ENCODE assay signal across 12 cellular contexts in the genomic region with DNA sequence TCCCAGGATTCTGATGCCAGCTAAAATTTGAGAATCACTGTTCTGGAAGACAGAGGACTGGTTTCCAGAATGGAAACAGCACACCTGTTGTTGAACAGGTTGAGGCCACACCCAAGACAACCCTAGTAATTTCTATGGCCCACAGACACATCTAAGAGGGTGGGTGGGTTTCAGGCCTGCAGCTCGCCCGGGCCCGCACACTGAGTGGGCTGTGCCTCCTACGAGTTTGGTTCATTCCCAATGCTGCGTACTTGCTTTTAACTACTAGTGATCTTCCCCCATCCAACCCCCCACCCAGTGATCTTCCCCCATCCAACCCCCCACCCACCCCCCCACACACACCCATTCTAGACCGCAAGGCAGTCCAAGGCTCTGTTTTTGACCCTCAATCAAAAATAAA. TPM values are rescaled to one million over a fixed set of nuclear protein-coding genes. Genes with fewer than 3 reads are reported as not detected.
DNase-seq lines count a peak whose midpoint lies in the region; ATAC-seq and TF ChIP-seq lines count a peak whose summit lies in the region.
"Had no signal": no experiment of that assay in that cellular context is flagged by ENCODE, and none has a peak within 500 bp of the region (broad histone marks: within the 10 kb centered on the region; RNA-seq: fewer than 3 reads in every experiment).

No MANE protein-coding gene starts in this region.

- no peaks in the 10 kb centered on the region for H3K9me3 ChIP-seq in Panc1 (ENCODE audit: control insufficient read depth, insufficient read depth, low read depth, low read length)
- no peaks in the 10 kb centered on the region for H3K9me3 ChIP-seq in prostate gland

- H3K27me3 ChIP-seq in Panc1 (ENCODE audit: control insufficient read depth, insufficient read depth, low read length) = no peaks in the 10 kb centered on the region
- H3K27me3 ChIP-seq in dorsolateral prefrontal cortex = no peaks in the 10 kb centered on the region
- no peaks in the 10 kb centered on the region for H3K27me3 ChIP-seq in prostate gland (replicated peaks; ENCODE audit: insufficient read depth)

- H3K36me3 ChIP-seq in Panc1 (ENCODE audit: control insufficient read depth, insufficient read depth, low read length) (no peaks in the 10 kb centered on the region; the same call in 1 of the 2 replicates), prostate gland (no peaks in the 10 kb centered on the region)

- no peaks in the 10 kb centered on the region for H3K27me3 Mint-ChIP-seq in CD14-positive monocyte (ENCODE audit: low read depth in 3 of 3)

- 96% methylated on average over 6 of the region's 6 CpGs for WGBS in prostate gland

- ATAC-seq in Panc1 = no peak
- no peak for ATAC-seq in HG03469 (IDR thresholded peaks at IDR 0.05; ENCODE audit: unreplicated experiment)

- peaks cover 3 to 10% (median 6%) of the 10 kb centered on the region in 7 donors for H3K9me3 Mint-ChIP-seq in CD14-positive monocyte

- POLR2A ChIA-PET in Panc1 (lab: Charles Lee) = no interaction called here

- no peak overlapping the region for H3K4me3 ChIP-seq in Panc1 (ENCODE audit: low read depth in 2 of 2, low read length in 2 of 2)
- no peak overlapping the region for H3K4me3 ChIP-seq in dorsolateral prefrontal cortex
- H3K4me3 ChIP-seq in prostate gland = no peak overlapping the region

- H3K27ac ChIP-seq in Panc1 (ENCODE audit: low read length) (peak overlapping the region; percentile 0; the same call in 1 of the 2 replicates), dorsolateral prefrontal cortex (peak overlapping the region in 53 of 59 donors; percentile 92 to 100 (median 98)), prostate gland (peak overlapping the region; percentile 96 to 98)

- H3K4me3 Mint-ChIP-seq in CD14-positive monocyte = no peak overlapping the region

- CTCF ChIA-PET in Panc1 (lab: Charles Lee) = no interaction called here

- H3K4me1 Mint-ChIP-seq in CD14-positive monocyte = peaks cover 32% of the 10 kb centered on the region

- no TSS peak for BruUV-seq in Panc1 (replicated peaks; lab: Mats Ljungman, UMichigan)

- TF ChIP-seq POLR2A in prostate gland (IDR thresholded peaks at IDR 0.05) = no peak

- no peak for TF ChIP-seq CTCF in CD14-positive monocyte (IDR thresholded peaks at IDR 0.05)
- TF ChIP-seq CTCF in Panc1 (IDR thresholded peaks at IDR 0.05) = no peak
- no peak for TF ChIP-seq CTCF in dorsolateral prefrontal cortex (IDR thresholded peaks at IDR 0.05 in 54 of 56, conservative IDR thresholded peaks at IDR 0.05 in 2 of 56; ENCODE audit: low read depth in 1 of 56, partially characterized antibody in 56 of 56)
- no peak for TF ChIP-seq CTCF in prostate gland (IDR thresholded peaks at IDR 0.05)

- H3K36me3 Mint-ChIP-seq in CD14-positive monocyte = peaks cover 0 to 2% of the 10 kb centered on the region in 2 donors

- peak overlapping the region in 6 of 7 donors; percentile 66 to 100 (median 98) for H3K27ac Mint-ChIP-seq in CD14-positive monocyte

- intact Hi-C loops in CD14-positive monocyte (cut with micrococcal nuclease) = loop anchor here (5.0 kb wide), 1 partner anchor 51 kb away; a partner anchor contains a TSS
- intact Hi-C loops in Panc1 (cut with micrococcal nuclease; ENCODE audit: unreplicated experiment) = no loop called here
- intact Hi-C loops in dorsolateral prefrontal cortex (cut with DNase I) = no loop called here
- intact Hi-C loops in prostate gland (cut with DNase I) = loop anchor here (5.0 kb wide), 1 partner anchor 51 kb away; a partner anchor contains a TSS

- DNase-seq in CD14-positive monocyte (ENCODE audit: low spot score) = no peak
- no peak for DNase-seq in Panc1 (ENCODE audit: low read depth, low spot score)
- DNase-seq in dorsolateral prefrontal cortex = no peak
- no peak for DNase-seq in prostate gland (ENCODE audit: low spot score)
- no peak for DNase-seq in NCI-H2107 (lab: John Stamatoyannopoulos, UW)
- no peak for DNase-seq in G401 (ENCODE audit: low spot score)
- DNase-seq in UCSD-AML1 (lab: John Stamatoyannopoulos, UW; ENCODE audit: unreplicated experiment) = no peak
- DNase-seq: activated gamma-delta T cell treated with Interleukin-2 at 50 U/mL for 16 hours; NCI-H1417; NK-92 treated with Interleukin-12 subunit alpha and Interleukin-12 subunit beta, amount 100 ng/mL, for 24 hours; T-helper 9 cell had no signal

- H3K4me1 ChIP-seq in Panc1 (ENCODE audit: control insufficient read depth, insufficient read depth, low read length) = peaks cover 13% of the 10 kb centered on the region
- no peaks in the 10 kb centered on the region for H3K4me1 ChIP-seq in prostate gland (replicated peaks)

- in situ Hi-C loops in Panc1 (cut with HindIII; ENCODE audit: low pct_unique_long_range_greater_than_20kb, low sequenced_read_pairs) (no loop called here), G401 (cut with HindIII; ENCODE audit: low sequenced_read_pairs) (no loop called here)

RNA-seq across cellular contexts. Expression of a gene that starts 1.3 kb away (rescaled TPM):
- polyA plus RNA-seq in CD14-positive monocyte = 10 to 100 TPM; 43.0 to 56.1 TPM
- 42.9 TPM for total RNA-seq in Panc1 (2021; ENCODE audit: unreplicated experiment)
- 25.5 TPM for polyA plus RNA-seq in Panc1 (2012; ENCODE audit: insufficient read length)
- total RNA-seq in dorsolateral prefrontal cortex = 10 to 100 TPM; 27.9 to 60.5 (median 41.9) TPM
- 10 to 100 TPM; 33.4 to 42.0 TPM for total RNA-seq in prostate gland
- total RNA-seq in G401 (2014; rRNA removed; shearing (Covaris generic)) = 57.2 and 70.7 TPM in 2 replicates

RNA-seq across cellular contexts. Expression of a gene that starts 51.6 kb away (rescaled TPM):
- polyA plus RNA-seq in CD14-positive monocyte = 1 to 10 TPM; 3.6 to 4.5 TPM
- 53.0 TPM for total RNA-seq in Panc1 (2021; ENCODE audit: unreplicated experiment)
- polyA plus RNA-seq in Panc1 (2012; ENCODE audit: insufficient read length) = 27.7 TPM
- total RNA-seq in dorsolateral prefrontal cortex = 10 to 100 TPM; 18.0 to 44.5 (median 31.9) TPM
- 10 to 100 TPM; 27.4 to 52.7 TPM for total RNA-seq in prostate gland
- 11.6 and 20.4 TPM in 2 replicates for total RNA-seq in G401 (2014; rRNA removed; shearing (Covaris generic))

Comparison
In these comparisons a context has a peak if more than half of its experiments do, and no peak if none do; other contexts are left out.
1. H3K27ac ChIP-seq: peak in every context shown above with its lines; median percentile 98 in dorsolateral prefrontal cortex; 97 in prostate gland; 0 in Panc1.
2. intact Hi-C loops: an anchor here in CD14-positive monocyte (5.0 kb wide) and prostate gland (5.0 kb wide); none called in Panc1 and dorsolateral prefrontal cortex.